In the genomic region with DNA sequence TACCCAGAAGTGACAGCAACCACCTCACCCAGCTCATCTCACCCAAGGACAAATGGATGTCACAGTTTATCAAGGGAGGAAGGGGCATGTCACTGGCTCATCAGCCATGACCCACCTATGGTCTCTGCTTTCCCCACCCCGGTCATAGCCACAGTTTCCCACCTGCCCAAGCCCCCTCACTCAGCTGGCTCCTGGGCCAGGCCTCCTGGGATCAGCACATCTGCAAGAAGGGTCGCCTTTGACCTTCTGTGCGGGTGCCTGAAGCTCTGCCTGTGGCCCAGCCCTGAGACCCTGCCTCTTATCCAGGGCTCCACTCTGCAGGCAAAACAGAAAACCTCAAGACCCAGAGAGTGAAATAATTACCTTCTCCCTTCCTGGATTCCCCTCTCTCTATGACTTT, we compare ENCODE assay signal across 17 cellular contexts.
"Had no signal": no experiment of that assay in that cellular context is flagged by ENCODE, and none has a peak within 500 bp of the region (broad histone marks: within the 10 kb centered on the region; RNA-seq: fewer than 3 reads in every experiment).

No MANE protein-coding gene starts in this region.

- H3K4me1 Mint-ChIP-seq: stimulated activated effector memory CD8-positive, alpha-beta T cell treated with anti-CD3 and anti-CD28 coated beads, Interleukin-12 subunit alpha, Interleukin-12 subunit beta, amount 100 ng/mL, for 72 hours had no signal

- DNase-seq: caudate nucleus; colonic mucosa; effector CD4-positive, alpha-beta T cell; gastrocnemius medialis; left lung; lower lobe of right lung; midbrain; right cardiac atrium; stimulated activated CD4-positive, alpha-beta T cell treated with anti-CD3 and anti-CD28 coated beads, Interleukin-4, amount 100 ng/mL, for 1 hour; stimulated activated CD8-positive, alpha-beta memory T cell treated with anti-CD3 and anti-CD28 coated beads, Interleukin-4, amount 100 ng/mL, for 48 hours; stimulated activated naive CD8-positive, alpha-beta T cell treated with anti-CD3 and anti-CD28 coated beads, Interleukin-15, Interleukin-2, amounts not matched to agents 100 U/mL and 50 U/mL, for 24 hours had no signal

- H3K4me3 Mint-ChIP-seq: memory B cell; natural killer cell treated with Interleukin-12 subunit alpha and Interleukin-12 subunit beta and Interleukin-15 and Interleukin-18, amount 100 ng/mL, for 72 hours; stimulated activated effector memory CD8-positive, alpha-beta T cell treated with anti-CD3 and anti-CD28 coated beads, Interleukin-12 subunit alpha, Interleukin-12 subunit beta, amount 100 ng/mL, for 72 hours had no signal

- H3K9me3 Mint-ChIP-seq: natural killer cell treated with Interleukin-12 subunit alpha and Interleukin-12 subunit beta and Interleukin-15 and Interleukin-18, amount 100 ng/mL, for 72 hours; stimulated activated effector memory CD8-positive, alpha-beta T cell treated with anti-CD3 and anti-CD28 coated beads, Interleukin-12 subunit alpha, Interleukin-12 subunit beta, amount 100 ng/mL, for 72 hours had no signal

- ATAC-seq: esophagus mucosa; gastrocnemius medialis; left lung; lower lobe of right lung; natural killer cell treated with Interleukin-12 subunit alpha and Interleukin-12 subunit beta and Interleukin-15 and Interleukin-18, amount 100 ng/mL, for 72 hours; right cardiac atrium; stimulated activated effector memory CD8-positive, alpha-beta T cell treated with anti-CD3 and anti-CD28 coated beads, Interleukin-12 subunit alpha, Interleukin-12 subunit beta, amount 100 ng/mL, for 72 hours; stimulated activated naive CD8-positive, alpha-beta T cell treated with anti-CD3 and anti-CD28 coated beads, Interleukin-15, Interleukin-2, amounts not matched to agents 100 U/mL and 50 U/mL, for 24 hours had no signal

- H3K36me3 ChIP-seq: colonic mucosa, gastrocnemius medialis, left lung, lower lobe of right lung, tibial artery, upper lobe of left lung had no signal

- H3K36me3 Mint-ChIP-seq: natural killer cell treated with Interleukin-12 subunit alpha and Interleukin-12 subunit beta and Interleukin-15 and Interleukin-18, amount 100 ng/mL, for 72 hours; stimulated activated effector memory CD8-positive, alpha-beta T cell treated with anti-CD3 and anti-CD28 coated beads, Interleukin-12 subunit alpha, Interleukin-12 subunit beta, amount 100 ng/mL, for 72 hours had no signal

- H3K27ac Mint-ChIP-seq: memory B cell; natural killer cell treated with Interleukin-12 subunit alpha and Interleukin-12 subunit beta and Interleukin-15 and Interleukin-18, amount 100 ng/mL, for 72 hours; stimulated activated effector memory CD8-positive, alpha-beta T cell treated with anti-CD3 and anti-CD28 coated beads, Interleukin-12 subunit alpha, Interleukin-12 subunit beta, amount 100 ng/mL, for 72 hours had no signal

- H3K27me3 ChIP-seq: upper lobe of left lung had no signal

- H3K4me1 ChIP-seq: colonic mucosa, gastrocnemius medialis, left lung, lower lobe of right lung, tibial artery, upper lobe of left lung had no signal

- H3K4me3 ChIP-seq: colonic mucosa, gastrocnemius medialis, left lung, lower lobe of right lung, tibial artery, upper lobe of left lung had no signal

- H3K9me3 ChIP-seq: colonic mucosa, gastrocnemius medialis, left lung, lower lobe of right lung, upper lobe of left lung had no signal

- H3K27ac ChIP-seq: colonic mucosa, gastrocnemius medialis, left lung, lower lobe of right lung, tibial artery, upper lobe of left lung had no signal
